8 cellular contexts compared by ENCODE assay signal in genomic region chr20:51801220-51801991, GRCh38. TPM values are rescaled to one million over a fixed set of nuclear protein-coding genes. Genes with fewer than 3 reads are reported as not detected.
DNase-seq lines count a peak whose midpoint lies in the region; ATAC-seq, FAIRE-seq and TF ChIP-seq lines count a peak whose summit lies in the region.

No MANE protein-coding gene starts in this region.

- intact Hi-C loops in activated naive CD4-positive, alpha-beta T cell treated with anti-CD3 and anti-CD28 coated beads for 36 hours (cut with micrococcal nuclease) = loop anchor here (2.0 kb wide), 1 partner anchor 281 kb away; no protein-coding TSS in a partner anchor
- intact Hi-C loops in lower lobe of right lung (cut with DNase I) = no loop called here

- no peaks in the 10 kb centered on the region for H3K36me3 ChIP-seq in lower lobe of right lung

- peak overlapping the region; percentile 45 for H3K4me3 Mint-ChIP-seq in activated naive CD4-positive, alpha-beta T cell treated with anti-CD3 and anti-CD28 coated beads for 36 hours
- no peak overlapping the region for H3K4me3 Mint-ChIP-seq in activated naive CD4-positive, alpha-beta T cell treated with anti-CD3 and anti-CD28 coated beads, Interleukin-2, amount 10 ng/mL, durations not matched to agents 7 days and 5 days

- H3K27ac ChIP-seq in lower lobe of right lung = no peak overlapping the region

- no peak for FAIRE-seq in RCC 7860 (lab: Jason Lieb, UNC)

- H3K4me1 ChIP-seq in lower lobe of right lung = peaks cover 23% of the 10 kb centered on the region

- peak overlapping the region; percentile 47 to 54 for H3K4me3 ChIP-seq in cardiac fibroblast (replicated peaks in 1 of 2; ENCODE audit: low read depth in 2 of 2, low read length in 2 of 2)
- H3K4me3 ChIP-seq in lower lobe of right lung = peak overlapping the region; percentile 50

- H3K9me3 ChIP-seq in lower lobe of right lung = no peaks in the 10 kb centered on the region

- ATAC-seq in lower lobe of right lung = peak; percentile 41 to 47
- no peak for ATAC-seq in HG03354 (IDR thresholded peaks at IDR 0.05; ENCODE audit: poor library complexity, severe bottlenecking, unreplicated experiment)

- H3K36me3 Mint-ChIP-seq in activated naive CD4-positive, alpha-beta T cell treated with anti-CD3 and anti-CD28 coated beads for 36 hours (ENCODE audit: low read depth) = no peaks in the 10 kb centered on the region
- no peaks in the 10 kb centered on the region for H3K36me3 Mint-ChIP-seq in activated naive CD4-positive, alpha-beta T cell treated with anti-CD3 and anti-CD28 coated beads, Interleukin-2, amount 10 ng/mL, durations not matched to agents 7 days and 5 days

- no peak overlapping the region for H3K27ac Mint-ChIP-seq in activated naive CD4-positive, alpha-beta T cell treated with anti-CD3 and anti-CD28 coated beads for 36 hours
- H3K27ac Mint-ChIP-seq in activated naive CD4-positive, alpha-beta T cell treated with anti-CD3 and anti-CD28 coated beads, Interleukin-2, amount 10 ng/mL, durations not matched to agents 7 days and 5 days = no peak overlapping the region

- DNase-seq in activated naive CD4-positive, alpha-beta T cell treated with anti-CD3 and anti-CD28 coated beads for 36 hours = peak; percentile 11
- no peak for DNase-seq in activated naive CD4-positive, alpha-beta T cell treated with anti-CD3 and anti-CD28 coated beads, Interleukin-2, amount 10 ng/mL, durations not matched to agents 7 days and 5 days
- DNase-seq in cardiac fibroblast (ENCODE audit: low read depth in 2 of 2) (peak in 1 of 2 donors; percentile 15), lower lobe of right lung (no peak), putamen (ENCODE audit: low spot score) (no peak), SW 1271 (lab: John Stamatoyannopoulos, UW) (no peak), RCC 7860 (ENCODE audit: low spot score) (no peak)

- CTCF ChIA-PET in activated naive CD4-positive, alpha-beta T cell treated with anti-CD3 and anti-CD28 coated beads for 36 hours (lab: Charles Lee) = no interaction called here
- CTCF ChIA-PET in activated naive CD4-positive, alpha-beta T cell treated with anti-CD3 and anti-CD28 coated beads, Interleukin-2, amount 10 ng/mL, durations not matched to agents 7 days and 5 days (lab: Charles Lee) = interaction anchor here (1.4 kb wide), 1 partner anchor 282 kb away, joined by 3 read pairs; no protein-coding TSS in a partner anchor

- H3K27me3 ChIP-seq in lower lobe of right lung (ENCODE audit: low read depth) = peaks cover 51% of the 10 kb centered on the region

- peaks cover 12% of the 10 kb centered on the region for H3K4me1 Mint-ChIP-seq in activated naive CD4-positive, alpha-beta T cell treated with anti-CD3 and anti-CD28 coated beads for 36 hours (ENCODE audit: low read depth)
- peaks cover 3% of the 10 kb centered on the region for H3K4me1 Mint-ChIP-seq in activated naive CD4-positive, alpha-beta T cell treated with anti-CD3 and anti-CD28 coated beads, Interleukin-2, amount 10 ng/mL, durations not matched to agents 7 days and 5 days

- peak; percentile 2 for TF ChIP-seq CTCF in cardiac fibroblast (IDR thresholded peaks at IDR 0.05; ENCODE audit: low read depth, low read length)
- no peak for TF ChIP-seq CTCF in lower lobe of right lung (IDR thresholded peaks at IDR 0.05)

- peaks cover 51% of the 10 kb centered on the region for H3K27me3 Mint-ChIP-seq in activated naive CD4-positive, alpha-beta T cell treated with anti-CD3 and anti-CD28 coated beads for 36 hours (ENCODE audit: low read depth)
- peaks cover 60% of the 10 kb centered on the region for H3K27me3 Mint-ChIP-seq in activated naive CD4-positive, alpha-beta T cell treated with anti-CD3 and anti-CD28 coated beads, Interleukin-2, amount 10 ng/mL, durations not matched to agents 7 days and 5 days

- no peaks in the 10 kb centered on the region for H3K9me3 Mint-ChIP-seq in activated naive CD4-positive, alpha-beta T cell treated with anti-CD3 and anti-CD28 coated beads for 36 hours
- no peaks in the 10 kb centered on the region for H3K9me3 Mint-ChIP-seq in activated naive CD4-positive, alpha-beta T cell treated with anti-CD3 and anti-CD28 coated beads, Interleukin-2, amount 10 ng/mL, durations not matched to agents 7 days and 5 days

RNA-seq across cellular contexts. Expression of gene SALL4, which starts 0.9 kb away (rescaled TPM):
- not detected for total RNA-seq in activated naive CD4-positive, alpha-beta T cell treated with anti-CD3 and anti-CD28 coated beads for 36 hours
- 0.09 TPM for total RNA-seq in lower lobe of right lung

RNA-seq across cellular contexts. Expression of gene ATP9A, which starts 33.2 kb away (rescaled TPM):
- under 1 TPM; 0.12 to 0.17 TPM for total RNA-seq in activated naive CD4-positive, alpha-beta T cell treated with anti-CD3 and anti-CD28 coated beads for 36 hours
- 23.1 TPM for total RNA-seq in lower lobe of right lung

Comparison
In these comparisons a context has a peak if more than half of its experiments do, and no peak if none do; other contexts are left out.
1. RNA of gene ATP9A, which starts 33.2 kb away (total RNA-seq): 23.1 TPM in lower lobe of right lung (single experiment); 0.12 to 0.17 TPM in activated naive CD4-positive, alpha-beta T cell treated with anti-CD3 and anti-CD28 coated beads for 36 hours; every median in the first group is over 10 times any median in the second.